8 cellular contexts compared by ENCODE assay signal in the genomic region with DNA sequence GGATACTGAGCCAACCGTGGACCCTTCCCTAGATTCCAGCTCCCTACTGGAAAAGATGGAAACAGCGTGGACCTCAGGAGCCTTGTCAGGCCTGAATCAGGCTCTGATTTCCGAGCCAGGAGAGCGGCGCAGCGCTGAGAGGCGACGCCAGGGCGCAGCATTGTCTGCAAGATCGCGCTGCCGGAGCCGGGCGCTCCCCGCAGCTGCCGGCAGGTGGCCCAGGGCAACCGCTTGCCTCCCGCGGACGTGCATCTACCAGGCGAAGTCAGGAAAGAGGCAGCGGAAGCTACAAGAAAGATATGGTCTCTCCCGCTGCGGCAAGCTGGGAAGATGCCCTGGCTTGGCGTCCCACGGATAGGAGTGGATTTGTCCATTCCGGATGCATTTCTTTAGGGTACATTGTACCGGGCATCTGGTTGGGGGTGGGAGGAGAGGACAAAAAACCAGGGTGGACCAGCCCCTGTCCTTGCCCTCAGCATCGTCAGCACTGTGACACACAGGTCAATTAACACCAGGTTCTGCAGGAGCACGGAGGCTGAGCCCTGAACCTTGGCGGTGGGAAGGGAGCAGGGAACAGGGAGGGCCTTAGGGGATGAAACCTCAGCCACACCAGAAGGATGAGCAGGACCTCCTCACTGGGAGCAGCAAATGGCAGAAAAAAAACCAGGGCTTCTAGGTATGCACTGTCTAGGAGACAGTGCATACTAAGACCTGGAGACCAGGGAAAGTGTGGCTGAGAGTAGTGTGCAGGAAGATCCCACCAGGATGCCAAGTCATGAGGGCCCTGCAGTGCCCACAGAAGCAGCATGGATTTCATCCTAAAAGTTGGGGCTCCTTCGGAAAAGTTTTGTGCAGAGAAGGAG. TPM values are rescaled to one million over a fixed set of nuclear protein-coding genes. Genes with fewer than 3 reads are reported as not detected.
A peak's percentile ranks its signal among the peaks of the same experiment; 100 is the strongest.
DNase-seq lines count a peak whose midpoint lies in the region; ATAC-seq and TF ChIP-seq lines count a peak whose summit lies in the region.

No MANE protein-coding gene starts in this region.

- no peaks in the 10 kb centered on the region for H3K9me3 Mint-ChIP-seq in effector memory CD8-positive, alpha-beta T cell

- H3K27me3 ChIP-seq in HL-60 (ENCODE audit: insufficient read depth, poor library complexity, severe bottlenecking) = no peaks in the 10 kb centered on the region

- H3K27me3 Mint-ChIP-seq in effector memory CD8-positive, alpha-beta T cell = peaks cover 0 to 6% of the 10 kb centered on the region in 2 donors

- H3K4me3 Mint-ChIP-seq in effector memory CD8-positive, alpha-beta T cell = peak overlapping the region; percentile 59

- H3K36me3 Mint-ChIP-seq in effector memory CD8-positive, alpha-beta T cell (ENCODE audit: insufficient read depth) = no peaks in the 10 kb centered on the region

- peaks cover 8 to 13% of the 10 kb centered on the region in 2 donors for H3K4me1 Mint-ChIP-seq in effector memory CD8-positive, alpha-beta T cell (ENCODE audit: low read depth in 2 of 2)

- peak; percentile 98 for ATAC-seq in GM21360 (IDR thresholded peaks at IDR 0.05; ENCODE audit: unreplicated experiment)
- peak; percentile 100 for ATAC-seq in effector memory CD8-positive, alpha-beta T cell (replicated peaks)

- no peak overlapping the region for H3K27ac ChIP-seq in HL-60 (replicated peaks)

- TF ChIP-seq CTCF in HL-60 (IDR thresholded peaks at IDR 0.05; ENCODE audit: insufficient read depth, low read length) = peak; percentile 99

- no peak overlapping the region for H3K4me3 ChIP-seq in HL-60 (replicated peaks; ENCODE audit: insufficient read depth, low read length)

- DNase-seq in COLO829 (ENCODE audit: low spot score) (peak; percentile 23), HL-60 (ENCODE audit: low read depth in 1 of 2, low spot score in 1 of 2) (peak; percentile 76 to 87), NOMO-1 (lab: John Stamatoyannopoulos, UW; ENCODE audit: unreplicated experiment in 2 of 2) (peak; percentile 79 to 85), mesenteric fat pad (ENCODE audit: low spot score) (peak; percentile 95)
- peak; percentile 63 to 66 for DNase-seq in activated CD8-positive, alpha-beta memory T cell treated with anti-CD3 and anti-CD28 coated beads for 4 hours (ENCODE audit: low read depth in 2 of 2)
- peak; percentile 72 to 78 (median 78) for DNase-seq in effector memory CD8-positive, alpha-beta T cell
- peak; percentile 60 to 67 for DNase-seq in stimulated activated CD8-positive, alpha-beta memory T cell treated with anti-CD3 and anti-CD28 coated beads, Interleukin-2, amount 100 ng/mL, for 1 hour (ENCODE audit: low read depth in 2 of 2)

- H3K27ac Mint-ChIP-seq in effector memory CD8-positive, alpha-beta T cell = peak overlapping the region in 1 of 2 donors; percentile 44

RNA-seq across cellular contexts. Expression of gene SFXN1, which starts 55.9 kb away (rescaled TPM):
- total RNA-seq in mesenteric fat pad = 21.3 TPM

Comparison
In these comparisons a context has a peak if more than half of its experiments do, and no peak if none do; other contexts are left out.
1. DNase-seq: peak in every context shown above with its lines; median percentile 95 in mesenteric fat pad; 82 in NOMO-1; 82 in HL-60; 78 in effector memory CD8-positive, alpha-beta T cell; 64 in activated CD8-positive, alpha-beta memory T cell treated with anti-CD3 and anti-CD28 coated beads for 4 hours; 64 in stimulated activated CD8-positive, alpha-beta memory T cell treated with anti-CD3 and anti-CD28 coated beads, Interleukin-2, amount 100 ng/mL, for 1 hour; 23 in COLO829.